ENCODE assay signal across 8 cellular contexts in the genomic region with DNA sequence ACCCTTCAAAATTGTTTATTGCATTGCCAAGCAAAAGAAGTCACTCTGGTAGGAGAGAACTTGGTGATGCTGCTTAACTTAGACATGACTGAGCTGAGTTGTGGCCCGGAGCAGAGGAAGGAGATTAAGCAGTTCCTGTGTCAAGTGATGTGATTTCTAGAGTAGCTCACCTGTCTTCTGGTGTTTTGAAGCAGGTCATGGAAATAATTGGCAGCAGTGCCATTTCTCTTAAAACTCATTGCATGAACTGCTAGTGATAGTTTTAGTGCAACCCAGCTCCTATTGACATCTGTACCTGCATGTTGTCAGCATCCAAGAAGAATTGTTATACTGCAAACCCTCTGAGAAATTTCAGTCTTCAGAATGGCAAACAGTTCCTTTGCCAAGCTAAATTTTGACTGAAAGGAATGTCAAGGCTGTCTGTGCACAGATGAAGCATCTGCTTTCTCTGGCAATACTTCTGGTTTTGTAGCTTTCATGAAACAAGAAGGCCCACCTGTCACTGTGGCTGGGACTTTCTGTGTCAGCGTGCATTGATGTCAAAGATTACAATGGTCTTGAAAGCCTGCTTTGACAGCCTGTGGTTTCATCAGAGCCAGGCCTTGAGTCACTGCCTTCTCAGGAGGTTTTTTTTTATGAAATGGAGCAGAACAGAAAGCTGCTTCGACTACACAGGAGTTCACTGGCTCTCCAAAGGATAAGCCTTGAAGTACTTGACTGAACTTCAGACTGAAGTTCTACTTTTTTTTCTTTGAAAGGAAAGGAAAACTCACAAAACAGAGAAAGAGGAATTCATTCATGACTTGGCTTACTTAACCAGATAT.
DNase-seq lines count a peak whose midpoint lies in the region; ATAC-seq and TF ChIP-seq lines count a peak whose summit lies in the region.

No MANE protein-coding gene starts in this region.

- no peaks in the 10 kb centered on the region for H3K9me3 Mint-ChIP-seq in activated naive CD4-positive, alpha-beta T cell treated with anti-CD3 and anti-CD28 coated beads, Interleukin-2, amount 50 U/mL, for 72 hours

- DNase-seq in RPMI7951 (ENCODE audit: low read depth) (peak; percentile 58), osteoblast (ENCODE audit: insufficient read length, low spot score, missing footprints) (peak; percentile 60), T1000 (lab: John Stamatoyannopoulos, UW) (no peak), NCI-H2227 treated with DMSO at 0.1 percent for 48 hours (lab: John Stamatoyannopoulos, UW) (no peak), HuH-7 (ENCODE audit: low spot score) (no peak)
- peak; percentile 62 to 71 for DNase-seq in activated naive CD4-positive, alpha-beta T cell treated with anti-CD3 and anti-CD28 coated beads, Interleukin-2, amount 50 U/mL, for 72 hours (ENCODE audit: low spot score in 2 of 2)

- H4K20me1 ChIP-seq in osteoblast (ENCODE audit: insufficient read depth, low read length): no peaks in the 10 kb centered on the region

- no peaks in the 10 kb centered on the region for H3K9me3 ChIP-seq in osteoblast (ENCODE audit: low read depth, low read length)

- peak overlapping the region in 1 of 2 donors; percentile 66 for H3K27ac Mint-ChIP-seq in activated naive CD4-positive, alpha-beta T cell treated with anti-CD3 and anti-CD28 coated beads, Interleukin-2, amount 50 U/mL, for 72 hours

- H2AFZ ChIP-seq in osteoblast (ENCODE audit: low read length): no peak overlapping the region

- H3K4me1 ChIP-seq in osteoblast (ENCODE audit: insufficient read depth, low read length): no peaks in the 10 kb centered on the region

- no peaks in the 10 kb centered on the region for H3K27me3 ChIP-seq in osteoblast (ENCODE audit: insufficient read depth, low read length)

- no peak overlapping the region for H3K4me2 ChIP-seq in osteoblast (ENCODE audit: insufficient read depth, low read length)

- H3K36me3 Mint-ChIP-seq in activated naive CD4-positive, alpha-beta T cell treated with anti-CD3 and anti-CD28 coated beads, Interleukin-2, amount 50 U/mL, for 72 hours: no peaks in the 10 kb centered on the region

- TF ChIP-seq CTCF in osteoblast (IDR thresholded peaks at IDR 0.05; ENCODE audit: extremely low read depth, low read depth, low read length): no peak

- ATAC-seq in GM18502 (IDR thresholded peaks at IDR 0.05; ENCODE audit: poor library complexity, unreplicated experiment) (peak; percentile 93), HG02642 (IDR thresholded peaks at IDR 0.05; ENCODE audit: poor library complexity, unreplicated experiment) (peak; percentile 90)
- ATAC-seq in activated naive CD4-positive, alpha-beta T cell treated with anti-CD3 and anti-CD28 coated beads, Interleukin-2, amount 50 U/mL, for 72 hours: peak; percentile 98 to 99

- no peaks in the 10 kb centered on the region for H3K36me3 ChIP-seq in osteoblast (ENCODE audit: insufficient read depth, low read length)

- H3K79me2 ChIP-seq in osteoblast (ENCODE audit: insufficient read depth, low read length): no peaks in the 10 kb centered on the region

- H3K4me3 ChIP-seq in osteoblast (ENCODE audit: insufficient read depth, low read length): no peak overlapping the region

- H3K27ac ChIP-seq in osteoblast (ENCODE audit: low read depth, low read length): no peak overlapping the region

Comparison
In these comparisons a context has a peak if more than half of its experiments do, and no peak if none do; other contexts are left out.
1. DNase-seq: peak in RPMI7951 (single experiment), activated naive CD4-positive, alpha-beta T cell treated with anti-CD3 and anti-CD28 coated beads, Interleukin-2, amount 50 U/mL, for 72 hours (2 of 2) and osteoblast (single experiment); none in T1000 (single experiment), NCI-H2227 treated with DMSO at 0.1 percent for 48 hours (single experiment) and HuH-7 (single experiment).
2. Peak in every context shown above with its lines, with median percentiles within 50 percentile points of each other: ATAC-seq.